8 cellular contexts compared by ENCODE assay signal in the genomic region with DNA sequence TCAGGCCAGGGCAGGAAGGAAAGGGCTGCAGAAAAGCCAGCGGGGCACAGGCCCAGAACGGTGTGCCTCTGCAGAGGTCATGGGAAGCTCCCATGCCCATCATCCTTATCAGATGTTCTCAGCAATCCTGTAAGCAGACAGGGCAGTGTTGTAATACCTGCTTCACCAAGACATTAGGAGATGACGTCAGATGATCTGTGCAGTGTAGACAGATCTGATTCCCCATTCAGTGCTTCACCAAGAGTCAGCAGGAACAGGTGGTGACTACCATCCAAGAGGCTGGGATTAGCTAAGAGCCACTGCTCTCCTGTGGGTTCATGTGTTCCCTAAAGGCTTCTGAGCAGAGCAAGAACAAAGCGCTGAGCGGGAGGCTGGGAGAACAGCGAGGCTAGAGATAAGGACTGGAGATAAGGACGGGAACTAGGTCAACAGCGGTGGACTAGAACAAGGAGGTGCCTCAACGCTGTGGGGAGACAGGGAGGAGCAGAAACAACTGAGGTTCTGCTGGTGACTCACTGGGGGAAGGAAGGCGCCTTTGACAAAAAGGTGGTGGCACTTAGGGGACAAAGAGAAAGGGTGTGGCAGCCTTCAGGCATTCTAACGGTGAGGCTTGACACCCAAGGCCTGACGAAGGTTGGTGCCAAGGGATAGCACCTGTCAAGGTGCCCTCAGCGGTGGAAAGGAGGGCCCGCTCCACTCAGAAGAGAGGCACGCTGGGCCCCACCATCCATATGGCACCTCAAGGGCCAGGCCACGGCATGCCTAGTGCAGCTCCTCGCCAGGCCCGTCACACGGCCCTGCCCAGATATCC. TPM values are rescaled to one million over a fixed set of nuclear protein-coding genes. Genes with fewer than 3 reads are reported as not detected.
A peak's percentile ranks its signal among the peaks of the same experiment; 100 is the strongest.
DNase-seq lines count a peak whose midpoint lies in the region; ATAC-seq and TF ChIP-seq lines count a peak whose summit lies in the region.

No MANE protein-coding gene starts in this region.

- no peaks in the 10 kb centered on the region for H3K27me3 Mint-ChIP-seq in CD4-positive, CD25-positive, alpha-beta regulatory T cell
- H3K27me3 Mint-ChIP-seq in activated T-helper 1 cell treated with anti-CD3 and anti-CD28 coated beads, Interleukin-12 subunit alpha, Interleukin-12 subunit beta, Interleukin-2, Interleukin-4 antibody, amounts not matched to agents 30 ng/mL and 10 ng/mL and 1 ng/mL, durations not matched to agents 14 hours and 24 hours and 36 hours (ENCODE audit: insufficient read depth), result no peaks in the 10 kb centered on the region

- TF ChIP-seq CTCF in OCI-LY7 (conservative IDR thresholded peaks at IDR 0.05; ENCODE audit: low read length) (no peak), heart right ventricle (IDR thresholded peaks at IDR 0.05) (no peak)

- H2AFZ ChIP-seq in OCI-LY7 (ENCODE audit: low read length), result no peak overlapping the region

- H3K4me3 ChIP-seq in CD4-positive, CD25-positive, alpha-beta regulatory T cell (ENCODE audit: low read depth, low read length), result peak overlapping the region; percentile 48
- H3K4me3 ChIP-seq in OCI-LY7 (ENCODE audit: low read depth, low read length, poor library complexity, severe bottlenecking), result no peak overlapping the region
- peak overlapping the region in 2 of 10 donors; percentile 1 to 14 for H3K4me3 ChIP-seq in heart right ventricle

- intact Hi-C loops in OCI-LY7 (cut with micrococcal nuclease; ENCODE audit: unreplicated experiment) (no loop called here), heart right ventricle (cut with DNase I) (loop anchor here in 1 of 10 donors (2.0 kb wide), 1 partner anchor 17 kb away; no protein-coding TSS in a partner anchor)
- intact Hi-C loops in activated T-helper 1 cell treated with anti-CD3 and anti-CD28 coated beads, Interleukin-12 subunit alpha, Interleukin-12 subunit beta, Interleukin-2, Interleukin-4 antibody, amounts not matched to agents 30 ng/mL and 10 ng/mL and 1 ng/mL, durations not matched to agents 14 hours and 24 hours and 36 hours (cut with micrococcal nuclease), result loop anchor here (1.0 to 2.0 kb wide), 5 partner anchors 11 to 39 kb away; a partner anchor contains a TSS

- CTCF ChIA-PET in OCI-LY7 (lab: Charles Lee; ENCODE audit: unreplicated experiment), result no interaction called here

- H3K27ac Mint-ChIP-seq in CD4-positive, CD25-positive, alpha-beta regulatory T cell, result peak overlapping the region; percentile 87 to 97 (median 96)
- H3K27ac Mint-ChIP-seq in activated T-helper 1 cell treated with anti-CD3 and anti-CD28 coated beads, Interleukin-12 subunit alpha, Interleukin-12 subunit beta, Interleukin-2, Interleukin-4 antibody, amounts not matched to agents 30 ng/mL and 10 ng/mL and 1 ng/mL, durations not matched to agents 14 hours and 24 hours and 36 hours, result peak overlapping the region; percentile 79

- ATAC-seq in CD4-positive, CD25-positive, alpha-beta regulatory T cell (ENCODE audit: low read depth in 2 of 2), result peak; percentile 67 to 74
- ATAC-seq in heart right ventricle (peak; percentile 5 to 83 (median 72)), HG03175 (IDR thresholded peaks at IDR 0.05; ENCODE audit: unreplicated experiment) (no peak)

- H3K36me3 ChIP-seq in CD4-positive, CD25-positive, alpha-beta regulatory T cell (ENCODE audit: control insufficient read depth, insufficient read depth, low read length), result peaks cover under 1% of the 10 kb centered on the region
- H3K36me3 ChIP-seq in OCI-LY7 (ENCODE audit: insufficient read depth, low read length) (peaks cover 80% of the 10 kb centered on the region), heart right ventricle (peaks cover 0 to 25% (median 0%) of the 10 kb centered on the region in 9 donors)

- peaks cover 14% of the 10 kb centered on the region for H3K36me3 Mint-ChIP-seq in CD4-positive, CD25-positive, alpha-beta regulatory T cell
- peaks cover 17% of the 10 kb centered on the region for H3K36me3 Mint-ChIP-seq in activated T-helper 1 cell treated with anti-CD3 and anti-CD28 coated beads, Interleukin-12 subunit alpha, Interleukin-12 subunit beta, Interleukin-2, Interleukin-4 antibody, amounts not matched to agents 30 ng/mL and 10 ng/mL and 1 ng/mL, durations not matched to agents 14 hours and 24 hours and 36 hours (ENCODE audit: low read depth)

- no peaks in the 10 kb centered on the region for H3K9me3 ChIP-seq in CD4-positive, CD25-positive, alpha-beta regulatory T cell (ENCODE audit: control insufficient read depth in 2 of 2, low read length in 2 of 2)
- H3K9me3 ChIP-seq in OCI-LY7 (ENCODE audit: low read length) (no peaks in the 10 kb centered on the region), heart right ventricle (no peaks in the 10 kb centered on the region)

- H3K27me3 ChIP-seq in CD4-positive, CD25-positive, alpha-beta regulatory T cell (ENCODE audit: control insufficient read depth, insufficient read depth, low read length), result no peaks in the 10 kb centered on the region
- H3K27me3 ChIP-seq in heart right ventricle, result no peaks in the 10 kb centered on the region

- H3K4me1 Mint-ChIP-seq in CD4-positive, CD25-positive, alpha-beta regulatory T cell, result peaks cover 11 to 93% (median 72%) of the 10 kb centered on the region in 4 donors
- H3K4me1 Mint-ChIP-seq in activated T-helper 1 cell treated with anti-CD3 and anti-CD28 coated beads, Interleukin-12 subunit alpha, Interleukin-12 subunit beta, Interleukin-2, Interleukin-4 antibody, amounts not matched to agents 30 ng/mL and 10 ng/mL and 1 ng/mL, durations not matched to agents 14 hours and 24 hours and 36 hours (ENCODE audit: low read depth), result peaks cover 85% of the 10 kb centered on the region

- WGBS in heart right ventricle, 2 donors, result 39 to 43% methylated on average over 19 of the region's 19 CpGs

- H3K4me3 Mint-ChIP-seq in CD4-positive, CD25-positive, alpha-beta regulatory T cell, result peak overlapping the region; percentile 27 to 85 (median 72)
- peak overlapping the region; percentile 53 for H3K4me3 Mint-ChIP-seq in activated T-helper 1 cell treated with anti-CD3 and anti-CD28 coated beads, Interleukin-12 subunit alpha, Interleukin-12 subunit beta, Interleukin-2, Interleukin-4 antibody, amounts not matched to agents 30 ng/mL and 10 ng/mL and 1 ng/mL, durations not matched to agents 14 hours and 24 hours and 36 hours

- POLR2A ChIA-PET in OCI-LY7 (lab: Charles Lee), result interaction anchor here (1.2 to 2.0 kb wide), 2 partner anchors 10 to 11 kb away, joined by 4 to 8 read pairs; no protein-coding TSS in a partner anchor

- no peak overlapping the region; the same call in 1 of the 2 replicates for H3K4me2 ChIP-seq in OCI-LY7 (ENCODE audit: low read length)

- H3K4me1 ChIP-seq in CD4-positive, CD25-positive, alpha-beta regulatory T cell (ENCODE audit: control insufficient read depth, insufficient read depth, low read length, poor library complexity, severe bottlenecking), result peaks cover 66% of the 10 kb centered on the region
- peaks cover 61% of the 10 kb centered on the region for H3K4me1 ChIP-seq in OCI-LY7 (ENCODE audit: insufficient read depth, low read length, poor library complexity, severe bottlenecking)
- peaks cover 41 to 95% (median 89%) of the 10 kb centered on the region in 9 donors for H3K4me1 ChIP-seq in heart right ventricle

- peaks cover 54% of the 10 kb centered on the region for H4K20me1 ChIP-seq in OCI-LY7 (ENCODE audit: insufficient read depth, low read length)

- peak; percentile 38 to 85 (median 70) for DNase-seq in CD4-positive, CD25-positive, alpha-beta regulatory T cell
- no peak for DNase-seq in OCI-LY7 (ENCODE audit: low spot score)
- peak; percentile 57 for DNase-seq in activated T-helper 1 cell treated with anti-CD3 and anti-CD28 coated beads, Interleukin-12 subunit alpha, Interleukin-12 subunit beta, Interleukin-2, Interleukin-4 antibody, amounts not matched to agents 30 ng/mL and 10 ng/mL and 1 ng/mL, durations not matched to agents 14 hours and 24 hours and 36 hours (ENCODE audit: low spot score)
- peak in 1 of 2 donors; percentile 62 for DNase-seq in heart right ventricle
- peak in 3 of 4 experiments; percentile 32 to 42 (median 38) for DNase-seq in stimulated activated CD4-positive, alpha-beta T cell treated with anti-CD3 and anti-CD28 coated beads, Interleukin-1b, Interleukin-23, amount 100 ng/mL, for 24 hours (ENCODE audit: low read depth in 4 of 4, low spot score in 1 of 4)
- no peak for DNase-seq in medulla oblongata (ENCODE audit: extremely low spot score)
- DNase-seq in NCI-H1694 treated with DMSO at 0.1 percent for 48 hours (lab: John Stamatoyannopoulos, UW), result no peak

- H3K9me2 ChIP-seq in OCI-LY7 (ENCODE audit: insufficient read depth, low read length), result no peaks in the 10 kb centered on the region

- H3K27ac ChIP-seq in CD4-positive, CD25-positive, alpha-beta regulatory T cell (ENCODE audit: insufficient read depth, low read length, poor library complexity, severe bottlenecking), result peak overlapping the region; percentile 81
- H3K27ac ChIP-seq in OCI-LY7 (ENCODE audit: low read depth, low read length, poor library complexity, severe bottlenecking), result peak overlapping the region; percentile 9
- peak overlapping the region; percentile 55 to 92 (median 84) for H3K27ac ChIP-seq in heart right ventricle

- H3K79me2 ChIP-seq in OCI-LY7 (ENCODE audit: insufficient read depth, low read depth, low read length), result peaks cover 100% of the 10 kb centered on the region

- no TSS peak for BruUV-seq in OCI-LY7 (replicated peaks; lab: Mats Ljungman, UMichigan)

- H3K9me3 Mint-ChIP-seq in CD4-positive, CD25-positive, alpha-beta regulatory T cell, result no peaks in the 10 kb centered on the region
- H3K9me3 Mint-ChIP-seq in activated T-helper 1 cell treated with anti-CD3 and anti-CD28 coated beads, Interleukin-12 subunit alpha, Interleukin-12 subunit beta, Interleukin-2, Interleukin-4 antibody, amounts not matched to agents 30 ng/mL and 10 ng/mL and 1 ng/mL, durations not matched to agents 14 hours and 24 hours and 36 hours, result no peaks in the 10 kb centered on the region

RNA-seq across cellular contexts. Expression of a gene that starts 28.4 kb away (rescaled TPM):
- 71.8 TPM for total RNA-seq in CD4-positive, CD25-positive, alpha-beta regulatory T cell
- 100 to 1,000 TPM in 3 of 4 donors, 10 to 100 TPM in 1; 90.4 to 116 (median 106) TPM for polyA plus RNA-seq in CD4-positive, CD25-positive, alpha-beta regulatory T cell
- 74.9 and 102 TPM in 2 replicates for total RNA-seq in OCI-LY7 (2014; rRNA removed; shearing (Covaris generic))
- total RNA-seq in OCI-LY7 (2022), result 107 and 116 TPM in 2 replicates
- 68.7 and 69.1 TPM in 2 replicates for total RNA-seq in activated T-helper 1 cell treated with anti-CD3 and anti-CD28 coated beads, Interleukin-12 subunit alpha, Interleukin-12 subunit beta, Interleukin-2, Interleukin-4 antibody, amounts not matched to agents 30 ng/mL and 10 ng/mL and 1 ng/mL, durations not matched to agents 14 hours and 24 hours and 36 hours
- 10 to 100 TPM; 28.8 to 39.9 (median 33.3) TPM for total RNA-seq in heart right ventricle
- 100 to 1,000 TPM in 1 of 2 donors, 10 to 100 TPM in 1; 86.1 to 137 TPM for polyA plus RNA-seq in heart right ventricle

RNA-seq across cellular contexts. Expression of a gene that starts 31.3 kb away (rescaled TPM):
- 429 TPM for total RNA-seq in CD4-positive, CD25-positive, alpha-beta regulatory T cell
- 10 to 100 TPM in 2 of 4 donors, 1 to 10 TPM in 2; 4.7 to 13.5 (median 8.6) TPM for polyA plus RNA-seq in CD4-positive, CD25-positive, alpha-beta regulatory T cell
- 53.3 and 74.9 TPM in 2 replicates for total RNA-seq in OCI-LY7 (2014; rRNA removed; shearing (Covaris generic))
- 129 and 149 TPM in 2 replicates for total RNA-seq in OCI-LY7 (2022)
- total RNA-seq in activated T-helper 1 cell treated with anti-CD3 and anti-CD28 coated beads, Interleukin-12 subunit alpha, Interleukin-12 subunit beta, Interleukin-2, Interleukin-4 antibody, amounts not matched to agents 30 ng/mL and 10 ng/mL and 1 ng/mL, durations not matched to agents 14 hours and 24 hours and 36 hours, result 118 and 119 TPM in 2 replicates
- 10 to 100 TPM in 7 of 10 donors, 1 to 10 TPM in 3; 7.6 to 23.1 (median 10.8) TPM for total RNA-seq in heart right ventricle
- polyA plus RNA-seq in heart right ventricle, result 10 to 100 TPM; 44.0 to 51.1 TPM

Comparison
In these comparisons a context has a peak if more than half of its experiments do, and no peak if none do; other contexts are left out.
1. DNase-seq: peak in CD4-positive, CD25-positive, alpha-beta regulatory T cell (3 of 3), activated T-helper 1 cell treated with anti-CD3 and anti-CD28 coated beads, Interleukin-12 subunit alpha, Interleukin-12 subunit beta, Interleukin-2, Interleukin-4 antibody, amounts not matched to agents 30 ng/mL and 10 ng/mL and 1 ng/mL, durations not matched to agents 14 hours and 24 hours and 36 hours (single experiment) and stimulated activated CD4-positive, alpha-beta T cell treated with anti-CD3 and anti-CD28 coated beads, Interleukin-1b, Interleukin-23, amount 100 ng/mL, for 24 hours (3 of 4); none in OCI-LY7 (single experiment), medulla oblongata (single experiment) and NCI-H1694 treated with DMSO at 0.1 percent for 48 hours (single experiment).
2. H3K27ac ChIP-seq: peak in every context shown above with its lines; median percentile 84 in heart right ventricle; 81 in CD4-positive, CD25-positive, alpha-beta regulatory T cell; 9 in OCI-LY7.